In genomic region chr2:16862474-16862873, GRCh38 we compare ENCODE assay signal across 16 cellular contexts.
"Had no signal": no experiment of that assay in that cellular context is flagged by ENCODE, and none has a peak within 500 bp of the region (broad histone marks: within the 10 kb centered on the region; RNA-seq: fewer than 3 reads in every experiment).

No MANE protein-coding gene starts in this region.

- H3K36me3 Mint-ChIP-seq: activated naive CD8-positive, alpha-beta T cell had no signal

- H3K27ac ChIP-seq: gastrocnemius medialis, left ventricle myocardium inferior, thyroid gland had no signal

- H3K27ac Mint-ChIP-seq: activated naive CD8-positive, alpha-beta T cell; activated T-helper 1 cell treated with anti-CD3 and anti-CD28 coated beads, Interleukin-12 subunit alpha, Interleukin-12 subunit beta, Interleukin-2, Interleukin-4 antibody, amounts not matched to agents 30 ng/mL and 10 ng/mL and 1 ng/mL, durations not matched to agents 14 hours and 24 hours and 36 hours had no signal

- FAIRE-seq: urothelium cell line had no signal

- H3K4me3 ChIP-seq: gastrocnemius medialis, left ventricle myocardium inferior, thyroid gland had no signal

- DNase-seq: activated CD4-positive, alpha-beta T cell treated with anti-CD3 and anti-CD28 coated beads, Interleukin-2, amount 50 U/mL, for 48 hours; activated T-cell treated with anti-CD3 and anti-CD28 coated beads for 4 hours; effector CD4-positive, alpha-beta T cell; gastrocnemius medialis; head of caudate nucleus; left ventricle myocardium inferior; retina; stimulated activated CD4-positive, alpha-beta T cell treated with anti-CD3 and anti-CD28 coated beads, Interleukin-12 subunit alpha, Interleukin-12 subunit beta, amount 100 ng/mL, for 4 hours; stimulated activated CD4-positive, alpha-beta T cell treated with anti-CD3 and anti-CD28 coated beads, Interleukin-1b, Interleukin-23, amount 100 ng/mL, for 48 hours; stimulated activated naive CD4-positive, alpha-beta T cell treated with Interleukin-2 at 50 U/mL for 16 hours; thyroid gland had no signal

- H3K9me3 Mint-ChIP-seq: activated T-helper 1 cell treated with anti-CD3 and anti-CD28 coated beads, Interleukin-12 subunit alpha, Interleukin-12 subunit beta, Interleukin-2, Interleukin-4 antibody, amounts not matched to agents 30 ng/mL and 10 ng/mL and 1 ng/mL, durations not matched to agents 14 hours and 24 hours and 36 hours; neural crest cell had no signal

- ATAC-seq: esophagus mucosa, gastrocnemius medialis had no signal

- H3K36me3 ChIP-seq: gastrocnemius medialis, left ventricle myocardium inferior, thyroid gland had no signal

- H3K27me3 ChIP-seq: gastrocnemius medialis, thyroid gland had no signal

- H3K4me3 Mint-ChIP-seq: activated naive CD8-positive, alpha-beta T cell; activated T-helper 1 cell treated with anti-CD3 and anti-CD28 coated beads, Interleukin-12 subunit alpha, Interleukin-12 subunit beta, Interleukin-2, Interleukin-4 antibody, amounts not matched to agents 30 ng/mL and 10 ng/mL and 1 ng/mL, durations not matched to agents 14 hours and 24 hours and 36 hours; neural crest cell had no signal

- H3K4me1 ChIP-seq: gastrocnemius medialis, left ventricle myocardium inferior, thyroid gland had no signal

- H3K4me1 Mint-ChIP-seq: neural crest cell had no signal

- H3K9me3 ChIP-seq: gastrocnemius medialis, left ventricle myocardium inferior, thyroid gland had no signal

- H3K27me3 Mint-ChIP-seq: activated naive CD8-positive, alpha-beta T cell had no signal
